11 cellular contexts compared by ENCODE assay signal in genomic region chr17:81338301-81339179, GRCh38. TPM values are rescaled to one million over a fixed set of nuclear protein-coding genes. Genes with fewer than 3 reads are reported as not detected.
A peak's percentile ranks its signal among the peaks of the same experiment; 100 is the strongest.
DNase-seq lines count a peak whose midpoint lies in the region; ATAC-seq and TF ChIP-seq lines count a peak whose summit lies in the region.
"Had no signal": no experiment of that assay in that cellular context is flagged by ENCODE, and none has a peak within 500 bp of the region (broad histone marks: within the 10 kb centered on the region; RNA-seq: fewer than 3 reads in every experiment).

No MANE protein-coding gene starts in this region.

- no peaks in the 10 kb centered on the region for H3K27me3 ChIP-seq in breast epithelium
- H3K27me3 ChIP-seq in lower lobe of right lung (ENCODE audit: low read depth): peaks cover 14% of the 10 kb centered on the region
- no peaks in the 10 kb centered on the region for H3K27me3 ChIP-seq in suprapubic skin

- no peaks in the 10 kb centered on the region for H4K20me1 ChIP-seq in OCI-LY7 (ENCODE audit: insufficient read depth, low read length)

- no TSS peak for BruUV-seq in OCI-LY7 (replicated peaks; lab: Mats Ljungman, UMichigan)

- POLR2A ChIA-PET in OCI-LY7 (lab: Charles Lee): interaction anchor here (0.7 kb wide), 1 partner anchor 115 kb away, joined by 4 read pairs; no protein-coding TSS in a partner anchor

- no peak overlapping the region for H3K4me3 ChIP-seq in OCI-LY7 (ENCODE audit: low read depth, low read length, poor library complexity, severe bottlenecking)
- no peak overlapping the region for H3K4me3 ChIP-seq in breast epithelium
- no peak overlapping the region for H3K4me3 ChIP-seq in lower lobe of right lung
- H3K4me3 ChIP-seq in suprapubic skin: no peak overlapping the region

- ATAC-seq in lower lobe of right lung: no peak
- no peak for ATAC-seq in GM19351 (IDR thresholded peaks at IDR 0.05; ENCODE audit: unreplicated experiment)
- ATAC-seq: naive thymus-derived CD4-positive, alpha-beta T cell had no signal

- no peak overlapping the region for H3K4me2 ChIP-seq in OCI-LY7 (ENCODE audit: low read length)

- 60% methylated on average over 13 of the region's 17 CpGs for WGBS in suprapubic skin

- no peak for TF ChIP-seq POLR2A in breast epithelium (IDR thresholded peaks at IDR 0.05)
- TF ChIP-seq POLR2A in suprapubic skin (IDR thresholded peaks at IDR 0.05): no peak

- no peaks in the 10 kb centered on the region for H3K9me3 ChIP-seq in OCI-LY7 (ENCODE audit: low read length)
- H3K9me3 ChIP-seq in breast epithelium: no peaks in the 10 kb centered on the region
- H3K9me3 ChIP-seq in lower lobe of right lung: no peaks in the 10 kb centered on the region
- no peaks in the 10 kb centered on the region for H3K9me3 ChIP-seq in suprapubic skin

- H3K79me2 ChIP-seq in OCI-LY7 (ENCODE audit: insufficient read depth, low read depth, low read length): no peaks in the 10 kb centered on the region

- no peak overlapping the region for H3K27ac ChIP-seq in OCI-LY7 (ENCODE audit: low read depth, low read length, poor library complexity, severe bottlenecking)
- peak overlapping the region; percentile 67 to 86 for H3K27ac ChIP-seq in breast epithelium
- H3K27ac ChIP-seq in lower lobe of right lung: peak overlapping the region; percentile 93
- H3K27ac ChIP-seq in suprapubic skin: peak overlapping the region; percentile 6

- no peak for TF ChIP-seq EP300 in suprapubic skin (IDR thresholded peaks at IDR 0.05)

- CTCF ChIA-PET in OCI-LY7 (lab: Charles Lee; ENCODE audit: unreplicated experiment): no interaction called here

- no peaks in the 10 kb centered on the region for H3K9me2 ChIP-seq in OCI-LY7 (ENCODE audit: insufficient read depth, low read length)

- H3K4me1 ChIP-seq in OCI-LY7 (ENCODE audit: insufficient read depth, low read length, poor library complexity, severe bottlenecking) (no peaks in the 10 kb centered on the region), breast epithelium (peaks cover 25% of the 10 kb centered on the region in 2 donors), lower lobe of right lung (peaks cover 75% of the 10 kb centered on the region), suprapubic skin (peaks cover 81% of the 10 kb centered on the region)

- intact Hi-C loops in OCI-LY7 (cut with micrococcal nuclease; ENCODE audit: unreplicated experiment) (no loop called here), breast epithelium (cut with DNase I; ENCODE audit: low total_unique reads) (loop anchor here (2.0 kb wide), 1 partner anchor 54 kb away; no protein-coding TSS in a partner anchor), lower lobe of right lung (cut with DNase I) (no loop called here)

- H3K36me3 ChIP-seq in OCI-LY7 (ENCODE audit: insufficient read depth, low read length) (no peaks in the 10 kb centered on the region), breast epithelium (no peaks in the 10 kb centered on the region), lower lobe of right lung (no peaks in the 10 kb centered on the region), suprapubic skin (no peaks in the 10 kb centered on the region)

- DNase-seq in OCI-LY7 (ENCODE audit: low spot score) (no peak), breast epithelium (ENCODE audit: low spot score in 2 of 2) (no peak), lower lobe of right lung (peak; percentile 45), suprapubic skin (ENCODE audit: low spot score in 2 of 2) (no peak), OCI-M1 (lab: John Stamatoyannopoulos, UW) (no peak), DMS153 treated with DMSO at 0.1 percent for 48 hours (lab: John Stamatoyannopoulos, UW; ENCODE audit: unreplicated experiment) (no peak)
- DNase-seq: activated B cell treated with CpG ODN at 0.5 μM for 24 hours; DMS153; naive thymus-derived CD4-positive, alpha-beta T cell; stimulated activated CD4-positive, alpha-beta T cell treated with anti-CD3 and anti-CD28 coated beads, Interleukin-2, amount 100 ng/mL, for 48 hours had no signal

- H2AFZ ChIP-seq in OCI-LY7 (ENCODE audit: low read length): no peak overlapping the region

- TF ChIP-seq CTCF in OCI-LY7 (conservative IDR thresholded peaks at IDR 0.05; ENCODE audit: low read length) (peak; percentile 29; the same call in 1 of the 2 replicates), breast epithelium (IDR thresholded peaks at IDR 0.05) (no peak), lower lobe of right lung (IDR thresholded peaks at IDR 0.05) (no peak), suprapubic skin (IDR thresholded peaks at IDR 0.05) (no peak)

RNA-seq across cellular contexts. Expression of gene SLC38A10, which starts 43.4 kb away (rescaled TPM):
- 50.5 and 56.0 TPM in 2 replicates for total RNA-seq in OCI-LY7 (2014; rRNA removed; shearing (Covaris generic))
- total RNA-seq in OCI-LY7 (2022): 147 and 150 TPM in 2 replicates
- total RNA-seq in breast epithelium: 100 to 1,000 TPM in 1 of 3 donors, 10 to 100 TPM in 2; 52.4 to 104 (median 85.2) TPM
- total RNA-seq in lower lobe of right lung: 98.1 TPM
- total RNA-seq in suprapubic skin: 10 to 100 TPM; 48.5 to 84.9 (median 69.4) TPM

RNA-seq across cellular contexts. Expression of gene BAHCC1, which starts 56.7 kb away (rescaled TPM):
- 1.4 and 5.2 TPM in 2 replicates for total RNA-seq in OCI-LY7 (2014; rRNA removed; shearing (Covaris generic))
- total RNA-seq in OCI-LY7 (2022) (5.5 and 5.7 TPM in 2 replicates), breast epithelium (10 to 100 TPM in 2 of 3 donors, 1 to 10 TPM in 1; 7.4 to 17.0 (median 11.7) TPM), lower lobe of right lung (19.9 TPM), suprapubic skin (10 to 100 TPM in 2 of 4 donors, 1 to 10 TPM in 2; 4.5 to 19.3 (median 12.2) TPM)
